1 cellular context compared by ENCODE assay signal in genomic region chr6:127297502-127298070, GRCh38.
TF ChIP-seq lines count a peak whose summit lies in the region.

No MANE protein-coding gene starts in this region.

TF ChIP-seq in GM23338, 12 proteins besides CTCF, POLR2A, EP300 and RAD21:
- no peak for TF ChIP-seq ZNF462 (CRISPR knock-in tag; IDR thresholded peaks at IDR 0.05)
